In genomic region chr1:195663549-195664280, GRCh38 we compare ENCODE assay signal across 8 cellular contexts.
DNase-seq lines count a peak whose midpoint lies in the region; ATAC-seq, FAIRE-seq and TF ChIP-seq lines count a peak whose summit lies in the region.
"Had no signal": no experiment of that assay in that cellular context is flagged by ENCODE, and none has a peak within 500 bp of the region (broad histone marks: within the 10 kb centered on the region; RNA-seq: fewer than 3 reads in every experiment).

No MANE protein-coding gene starts in this region.

- no peaks in the 10 kb centered on the region for H3K9me2 ChIP-seq in HCT116 (ENCODE audit: insufficient read depth)

- H3F3A ChIP-seq in smooth muscle cell (ENCODE audit: low read depth): peaks cover 10% of the 10 kb centered on the region

- POLR2A ChIA-PET in HCT116 (lab: Charles Lee): no interaction called here

- RAD21 ChIA-PET in HCT116 (lab: Charles Lee; ENCODE audit: low non-redundant PET in 1 of 2, low total read pairs in 2 of 2, uncharacterized antibody in 2 of 2, unreplicated experiment in 2 of 2): no interaction called here

- peak; percentile 37 for DNase-seq in HCT116 (ENCODE audit: low read depth, low spot score)
- DNase-seq in RPMI7951 (ENCODE audit: low read depth): peak; percentile 83
- peak; percentile 85 for DNase-seq in fibroblast of peridontal ligament (ENCODE audit: extremely low read depth)
- DNase-seq in smooth muscle cell (lab: John Stamatoyannopoulos, UW; ENCODE audit: unreplicated experiment): no peak
- no peak for DNase-seq in pancreas

- H3K9ac ChIP-seq in HCT116 (ENCODE audit: low read length): no peak overlapping the region
- no peak overlapping the region for H3K9ac ChIP-seq in smooth muscle cell (ENCODE audit: low read depth)

- 63% methylated on average over 4 of the region's 4 CpGs for WGBS in smooth muscle cell (ENCODE audit: low lambda C conversion rate)
- 42 to 56% methylated on average over 4 of the region's 4 CpGs for WGBS in pancreas, 2 donors
- WGBS in gastroesophageal sphincter (ENCODE audit: low coverage in 1 of 2), 2 donors: 72 to 73% methylated on average over 3 to 4 of the region's 4 CpGs

- H3K4me1 ChIP-seq in HCT116 (ENCODE audit: control insufficient read depth in 1 of 2, insufficient read depth in 2 of 2, low read length in 2 of 2) (peaks cover 0 to 16% of the 10 kb centered on the region in 2 experiments; a peak in 2 of 4 replicates), smooth muscle cell (ENCODE audit: low read depth) (no peaks in the 10 kb centered on the region), pancreas (no peaks in the 10 kb centered on the region), gastroesophageal sphincter (no peaks in the 10 kb centered on the region)

- H3K27ac ChIP-seq in HCT116 (ENCODE audit: low read depth, low read length) (no peak overlapping the region), smooth muscle cell (ENCODE audit: low read depth) (peak overlapping the region; percentile 61), pancreas (no peak overlapping the region), gastroesophageal sphincter (no peak overlapping the region)

- BruUV-seq in HCT116 (replicated peaks; lab: Mats Ljungman, UMichigan): no TSS peak

- no peak for TF ChIP-seq RAD21 in HCT116 (IDR thresholded peaks at IDR 0.05; ENCODE audit: low read depth)

- ATAC-seq in HCT116: peak; percentile 70
- ATAC-seq in HG02852 (IDR thresholded peaks at IDR 0.05; ENCODE audit: unreplicated experiment): no peak
- no peak for ATAC-seq in pancreas
- ATAC-seq in gastroesophageal sphincter: no peak

- H3K36me3 ChIP-seq in HCT116 (ENCODE audit: control insufficient read depth in 1 of 2, insufficient read depth in 2 of 2, low read length in 2 of 2) (no peaks in the 10 kb centered on the region), smooth muscle cell (ENCODE audit: low read depth) (no peaks in the 10 kb centered on the region), pancreas (no peaks in the 10 kb centered on the region), gastroesophageal sphincter (no peaks in the 10 kb centered on the region)

- H3K4me3 ChIP-seq in HCT116 (replicated peaks in 1 of 2; ENCODE audit: low read depth in 1 of 2, low read length in 2 of 2) (no peak overlapping the region), smooth muscle cell (no peak overlapping the region), pancreas (no peak overlapping the region), gastroesophageal sphincter (no peak overlapping the region)

- TF ChIP-seq CTCF in HCT116 (IDR thresholded peaks at IDR 0.05 in 2 of 3, conservative IDR thresholded peaks at IDR 0.05 in 1 of 3; ENCODE audit: borderline replicate concordance in 1 of 3, insufficient read depth in 1 of 3, low read depth in 2 of 3, low read length in 2 of 3) (peak in 1 of 3 experiments; percentile 17; a peak in 1 of 6 replicates), smooth muscle cell (IDR thresholded peaks at IDR 0.05; ENCODE audit: borderline replicate concordance, insufficient read depth, poor library complexity, severe bottlenecking) (no peak), pancreas (IDR thresholded peaks at IDR 0.05) (no peak), gastroesophageal sphincter (IDR thresholded peaks at IDR 0.05) (no peak)

- H3K27me3 ChIP-seq in HCT116 (ENCODE audit: insufficient read depth, low read length): no peaks in the 10 kb centered on the region
- no peaks in the 10 kb centered on the region for H3K27me3 ChIP-seq in smooth muscle cell (ENCODE audit: low read depth)
- H3K27me3 ChIP-seq in pancreas: no peaks in the 10 kb centered on the region
- H3K27me3 ChIP-seq in gastroesophageal sphincter: no peaks in the 10 kb centered on the region

- TF ChIP-seq POLR2A in HCT116 (IDR thresholded peaks at IDR 0.05; ENCODE audit: borderline replicate concordance, extremely low read depth, insufficient read depth, insufficient read length) (no peak), gastroesophageal sphincter (IDR thresholded peaks at IDR 0.05) (no peak)

- H2AFZ ChIP-seq in HCT116 (ENCODE audit: low read depth, low read length, poor library complexity, severe bottlenecking) (peak overlapping the region; percentile 39), smooth muscle cell (ENCODE audit: low read depth) (peak overlapping the region; percentile 45)

- H3K4me2 ChIP-seq in HCT116 (ENCODE audit: low read length): peak overlapping the region; percentile 44
- peak overlapping the region; percentile 24 for H3K4me2 ChIP-seq in smooth muscle cell

- H4K20me1 ChIP-seq in HCT116 (ENCODE audit: insufficient read depth): no peaks in the 10 kb centered on the region
- no peaks in the 10 kb centered on the region for H4K20me1 ChIP-seq in smooth muscle cell (ENCODE audit: low read depth)

- CTCF ChIA-PET in HCT116 (lab: Charles Lee): no interaction called here

- FAIRE-seq in pancreas (lab: Jason Lieb, UNC): no peak
- FAIRE-seq: frontal cortex had no signal

- intact Hi-C loops in HCT116 (cut with micrococcal nuclease): no loop called here
- intact Hi-C loops in pancreas (cut with DNase I): no loop called here

- no peak for TF ChIP-seq EP300 in gastroesophageal sphincter (IDR thresholded peaks at IDR 0.05)

- H3K79me2 ChIP-seq in HCT116 (ENCODE audit: insufficient read depth, low read length): no peaks in the 10 kb centered on the region
- H3K79me2 ChIP-seq in smooth muscle cell (ENCODE audit: low read depth): no peaks in the 10 kb centered on the region

- H3K9me3 ChIP-seq in HCT116 (ENCODE audit: control insufficient read depth in 1 of 2, insufficient read depth in 1 of 2, low read depth in 1 of 2, low read length in 2 of 2) (no peaks in the 10 kb centered on the region), smooth muscle cell (replicated peaks; ENCODE audit: low read depth) (no peaks in the 10 kb centered on the region), pancreas (no peaks in the 10 kb centered on the region), gastroesophageal sphincter (no peaks in the 10 kb centered on the region)

TF ChIP-seq in HCT116, 20 proteins besides CTCF, POLR2A, EP300 and RAD21:
- TF ChIP-seq YY1 (IDR thresholded peaks at IDR 0.05; ENCODE audit: extremely low read depth, insufficient replicate concordance, low read depth, low read length) (no peak), TCF7L2 (IDR thresholded peaks at IDR 0.05; ENCODE audit: borderline replicate concordance, extremely low read depth, insufficient read depth, insufficient read length) (no peak), ELF1 (IDR thresholded peaks at IDR 0.05; ENCODE audit: borderline replicate concordance, low read depth) (no peak), ATF3 (IDR thresholded peaks at IDR 0.05) (no peak), FOSL1 (IDR thresholded peaks at IDR 0.05; ENCODE audit: low read depth) (peak; percentile 77), JUND (IDR thresholded peaks at IDR 0.05) (peak; percentile 74), ZNF274 (IDR thresholded peaks at IDR 0.05; ENCODE audit: low read depth, low read length) (no peak), CBX3 (IDR thresholded peaks at IDR 0.05; ENCODE audit: low read depth) (peak; percentile 63; the same call in 1 of the 2 replicates), SIN3A (IDR thresholded peaks at IDR 0.05; ENCODE audit: low read depth) (no peak), CEBPB (IDR thresholded peaks at IDR 0.05; ENCODE audit: low read depth) (0 out of 2 replicates have a peak, but pooled peaks have one; percentile 45), REST (IDR thresholded peaks at IDR 0.05; ENCODE audit: low read depth) (no peak)

Comparison
In these comparisons a context has a peak if more than half of its experiments do, and no peak if none do; other contexts are left out.
1. DNase-seq: peak in HCT116 (single experiment), RPMI7951 (single experiment) and fibroblast of peridontal ligament (single experiment); none in smooth muscle cell (single experiment) and pancreas (0 of 6).